Comparison of ENCODE assay signal across 10 cellular contexts in genomic region chr2:26316041-26316440, GRCh38. TPM values are rescaled to one million over a fixed set of nuclear protein-coding genes. Genes with fewer than 3 reads are reported as not detected.
DNase-seq lines count a peak whose midpoint lies in the region; ATAC-seq, FAIRE-seq and TF ChIP-seq lines count a peak whose summit lies in the region.
"Had no signal": no experiment of that assay in that cellular context is flagged by ENCODE, and none has a peak within 500 bp of the region (broad histone marks: within the 10 kb centered on the region; RNA-seq: fewer than 3 reads in every experiment).

No MANE protein-coding gene starts in this region.

- DNase-seq in D721Med (ENCODE audit: insufficient read length, low spot score) (no peak), HT-29 (ENCODE audit: low spot score) (peak; percentile 25), SK-MEL-5 (ENCODE audit: low read depth, low spot score) (peak; percentile 61), kidney tubule cell (ENCODE audit: low spot score) (peak; percentile 26), HuH-7.5 (ENCODE audit: low spot score) (no peak), hepatocyte (ENCODE audit: low spot score) (no peak), GM12892 (ENCODE audit: insufficient read length) (no peak)
- DNase-seq: activated CD4-positive, alpha-beta memory T cell treated with anti-CD3 and anti-CD28 coated beads, Interleukin-2, amount 10 ng/mL, durations not matched to agents 7 days and 5 days; hippocampal formation had no signal

- H3K9me2 ChIP-seq in hepatocyte (replicated peaks; ENCODE audit: insufficient read depth), result no peaks in the 10 kb centered on the region

- H3K4me2 ChIP-seq in hepatocyte, result no peak overlapping the region

- in situ Hi-C loops in SK-MEL-5 (cut with HindIII; ENCODE audit: low pct_unique_long_range_greater_than_20kb, low sequenced_read_pairs), result no loop called here

- no peaks in the 10 kb centered on the region for H3K79me2 ChIP-seq in hepatocyte

- no peak overlapping the region for H2AFZ ChIP-seq in hepatocyte

- no peaks in the 10 kb centered on the region for H3K4me1 ChIP-seq in hepatocyte (ENCODE audit: insufficient read depth)

- H3K27ac ChIP-seq in hepatocyte, result no peak overlapping the region

- H3K4me3 ChIP-seq in hepatocyte, result no peak overlapping the region

- no peaks in the 10 kb centered on the region for H3K36me3 ChIP-seq in hepatocyte (replicated peaks; ENCODE audit: insufficient read depth, low read depth)

- ATAC-seq in GM18868 (IDR thresholded peaks at IDR 0.05; ENCODE audit: unreplicated experiment), result no peak

- TF ChIP-seq CTCF in D721Med (IDR thresholded peaks at IDR 0.05; ENCODE audit: insufficient read depth, missing control alignments), result peak; percentile 17
- no peak for TF ChIP-seq CTCF in hepatocyte (IDR thresholded peaks at IDR 0.05; ENCODE audit: poor library complexity)

- H4K20me1 ChIP-seq in hepatocyte (ENCODE audit: insufficient read depth, poor library complexity, severe bottlenecking), result no peaks in the 10 kb centered on the region

- H3K27me3 ChIP-seq in hepatocyte, result no peaks in the 10 kb centered on the region

- 85% methylated on average over 2 of the region's 2 CpGs for WGBS in hepatocyte (ENCODE audit: low lambda C conversion rate, missing lambda C conversion rate)

- FAIRE-seq in D721Med (lab: Jason Lieb, UNC) (no peak), GM12892 (lab: Jason Lieb, UNC) (no peak)

- no peaks in the 10 kb centered on the region for H3K9me3 ChIP-seq in hepatocyte (ENCODE audit: low read depth)

- TF ChIP-seq POLR2A in GM12892 (IDR thresholded peaks at IDR 0.05; ENCODE audit: low read depth, low read length), result no peak

RNA-seq across cellular contexts. Expression of gene SELENOI, which starts 29.9 kb away (rescaled TPM):
- total RNA-seq in HT-29 (2014; rRNA removed; shearing (Covaris generic)), result 23.6 and 32.9 TPM in 2 replicates
- total RNA-seq in SK-MEL-5 (2014; rRNA removed; shearing (Covaris generic)), result 48.0 and 50.4 TPM in 2 replicates
- polyA plus RNA-seq in SK-MEL-5 (2015; cell fraction: cytosol; rRNA removed), result 25.6 and 36.5 TPM in 2 replicates
- 20.4 and 21.0 TPM in 2 replicates for polyA plus RNA-seq in SK-MEL-5 (2015; cell fraction: nucleus; rRNA removed)
- 31.5 and 34.4 TPM in 2 replicates for total RNA-seq in hepatocyte
- polyA plus RNA-seq in hepatocyte, result 6.4 and 10.1 TPM in 2 replicates
- polyA plus RNA-seq in GM12892 (2012; ENCODE audit: missing spikeins), result 12.3 TPM

RNA-seq across cellular contexts. Expression of gene ADGRF3, which starts 30.5 kb away (rescaled TPM):
- 0.16 and 0.28 TPM in 2 replicates for total RNA-seq in HT-29 (2014; rRNA removed; shearing (Covaris generic))
- 0.05 TPM in 1 of 2 replicates, not detected in the other for total RNA-seq in SK-MEL-5 (2014; rRNA removed; shearing (Covaris generic))
- polyA plus RNA-seq in SK-MEL-5 (2015; cell fraction: cytosol; rRNA removed), result not detected in 2 replicates
- 0.15 TPM in 1 of 2 replicates, not detected in the other for polyA plus RNA-seq in SK-MEL-5 (2015; cell fraction: nucleus; rRNA removed)
- 0.40 and 0.63 TPM in 2 replicates for total RNA-seq in hepatocyte
- polyA plus RNA-seq in hepatocyte, result 0.11 and 1.3 TPM in 2 replicates
- 0.76 TPM for polyA plus RNA-seq in GM12892 (2012; ENCODE audit: missing spikeins)

Comparison
In these comparisons a context has a peak if more than half of its experiments do, and no peak if none do; other contexts are left out.
1. DNase-seq: peak in HT-29 (single experiment), SK-MEL-5 (single experiment) and kidney tubule cell (single experiment); none in D721Med (single experiment), HuH-7.5 (single experiment), hepatocyte (single experiment) and GM12892 (single experiment).